8 cellular contexts compared by ENCODE assay signal in genomic region chr4:986949-987688, GRCh38. TPM values are rescaled to one million over a fixed set of nuclear protein-coding genes. Genes with fewer than 3 reads are reported as not detected.
DNase-seq lines count a peak whose midpoint lies in the region; TF ChIP-seq lines count a peak whose summit lies in the region.

Gene IDUA, plus strand, starts transcription at chr4:987044. Its CDS starts 41 bp downstream, at chr4:987085.

- H3K4me3 ChIP-seq in kidney epithelial cell (ENCODE audit: low read depth, low read length): peak within 1 kb of the TSS; percentile 45

- H3K27me3 ChIP-seq in kidney epithelial cell (ENCODE audit: control insufficient read depth, insufficient read depth, low read length): no peaks in the 10 kb centered on the region

- peak within 1 kb of the TSS; percentile 95 for H3K4me3 Mint-ChIP-seq in HFFc6

- H3K9me3 Mint-ChIP-seq in HFFc6: no peaks in the 10 kb centered on the region

- H3K27ac ChIP-seq in caudate nucleus (ENCODE audit: low read depth, low read length): peak within 1 kb of the TSS; percentile 36

- DNase-seq in GM13976 (ENCODE audit: low spot score) (peak; percentile 95), HFFc6 (peak; percentile 81), NCI-H1105 treated with DMSO at 0.1 percent for 48 hours (lab: John Stamatoyannopoulos, UW) (peak; percentile 28), caudate nucleus (lab: John Stamatoyannopoulos, UW) (peak in 58 of 61 donors; percentile 17 to 91 (median 80)), kidney epithelial cell (ENCODE audit: low read depth) (no peak), SHP77 treated with DMSO at 0.1 percent for 48 hours (lab: John Stamatoyannopoulos, UW) (no peak)
- DNase-seq in activated CD4-positive, CD25-positive, alpha-beta regulatory T cell treated with anti-CD3 and anti-CD28 coated beads, Interleukin-2, amount 50 U/mL, for 16 hours (ENCODE audit: low read depth, low spot score): peak; percentile 72
- DNase-seq in stimulated activated CD4-positive, alpha-beta T cell treated with anti-CD3 and anti-CD28 coated beads, Interleukin-15, amount 100 ng/mL, for 1 hour (ENCODE audit: low read depth in 1 of 2, low spot score in 1 of 2): peak; percentile 74 to 81

- TF ChIP-seq CTCF in GM13976 (IDR thresholded peaks at IDR 0.05; ENCODE audit: borderline replicate concordance, control extremely low read depth, extremely low read depth, insufficient read depth, missing control alignments) (peak; percentile 66), HFFc6 (IDR thresholded peaks at IDR 0.05) (peak; percentile 75), kidney epithelial cell (IDR thresholded peaks at IDR 0.05; ENCODE audit: insufficient read depth, low read length, poor library complexity, severe bottlenecking) (peak; percentile 68)

- H3K36me3 Mint-ChIP-seq in HFFc6 (ENCODE audit: low read depth): no peaks in the 10 kb centered on the region

- in situ Hi-C loops in GM13976 (cut with MboI; ENCODE audit: low sequenced_read_pairs, unreplicated experiment): no loop called here

- H3K36me3 ChIP-seq in kidney epithelial cell (ENCODE audit: control insufficient read depth, insufficient read depth, low read length): no peaks in the 10 kb centered on the region

- H3K27ac Mint-ChIP-seq in HFFc6: peak within 1 kb of the TSS; percentile 91

- H3K27me3 Mint-ChIP-seq in HFFc6 (ENCODE audit: insufficient read depth): no peaks in the 10 kb centered on the region; the same call in 1 of the 2 replicates

- H3K4me1 Mint-ChIP-seq in HFFc6 (ENCODE audit: low read depth): peaks cover 25% of the 10 kb centered on the region

RNA-seq across cellular contexts. Expression of gene IDUA, which starts in this region (rescaled TPM):
- 10 to 100 TPM; 20.9 to 40.3 (median 23.3) TPM for total RNA-seq in HFFc6 (2021; fragmentation: NEBNext Ultra II Directional; extraction: Animal tissue kit (Norgen Biotek cat#: 25700))
- 7.1 and 18.1 TPM in 2 replicates for total RNA-seq in kidney epithelial cell

Comparison
In these comparisons a context has a peak if more than half of its experiments do, and no peak if none do; other contexts are left out.
1. DNase-seq: peak in GM13976 (single experiment), HFFc6 (single experiment), NCI-H1105 treated with DMSO at 0.1 percent for 48 hours (single experiment), activated CD4-positive, CD25-positive, alpha-beta regulatory T cell treated with anti-CD3 and anti-CD28 coated beads, Interleukin-2, amount 50 U/mL, for 16 hours (single experiment), caudate nucleus (58 of 61) and stimulated activated CD4-positive, alpha-beta T cell treated with anti-CD3 and anti-CD28 coated beads, Interleukin-15, amount 100 ng/mL, for 1 hour (2 of 2); none in kidney epithelial cell (single experiment) and SHP77 treated with DMSO at 0.1 percent for 48 hours (single experiment).
2. Peak in every context shown above with its lines, with median percentiles within 50 percentile points of each other: CTCF ChIP-seq.